ENCODE assay signal across 1 cellular context in the genomic region with DNA sequence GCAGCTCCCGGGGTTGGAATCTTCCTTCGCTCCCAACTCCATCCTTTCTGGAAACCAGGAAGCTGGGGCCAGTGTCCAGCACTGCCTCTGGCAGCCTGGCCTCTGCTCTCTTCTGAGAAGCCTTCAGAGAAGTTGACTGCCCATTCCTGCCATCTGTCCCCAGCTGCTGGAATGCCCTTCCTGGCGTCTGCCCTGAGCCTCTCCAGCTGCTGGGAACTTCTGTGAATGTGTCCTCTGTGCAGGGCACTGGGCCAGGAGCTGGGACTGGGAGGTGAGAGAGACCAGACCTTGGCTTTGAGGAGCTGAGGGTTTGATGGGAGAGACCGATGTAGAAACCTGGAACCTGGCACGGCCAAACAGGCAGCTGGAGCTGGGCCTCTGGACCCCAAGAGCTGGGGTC.
TF ChIP-seq lines count a peak whose summit lies in the region.

No MANE protein-coding gene starts in this region.

TF ChIP-seq in IMR-90, 13 proteins besides CTCF, POLR2A, EP300 and RAD21:
- TF ChIP-seq RCOR1 (IDR thresholded peaks at IDR 0.05; ENCODE audit: insufficient replicate concordance, low read length) = no peak
- TF ChIP-seq CEBPB (IDR thresholded peaks at IDR 0.05; ENCODE audit: low read depth, low read length) = no peak
- no peak for TF ChIP-seq MXI1 (IDR thresholded peaks at IDR 0.05; ENCODE audit: borderline replicate concordance, low read depth, low read length)
- TF ChIP-seq BHLHE40 (IDR thresholded peaks at IDR 0.05; ENCODE audit: low read depth, low read length) = no peak
- no peak for TF ChIP-seq MAZ (IDR thresholded peaks at IDR 0.05; ENCODE audit: borderline replicate concordance, low read depth, low read length)
- TF ChIP-seq NFE2L2 (IDR thresholded peaks at IDR 0.05; ENCODE audit: low read depth, low read length) = no peak
- no peak for TF ChIP-seq FOS (IDR thresholded peaks at IDR 0.05; ENCODE audit: low read depth, low read length)
- TF ChIP-seq, protein P1, sequence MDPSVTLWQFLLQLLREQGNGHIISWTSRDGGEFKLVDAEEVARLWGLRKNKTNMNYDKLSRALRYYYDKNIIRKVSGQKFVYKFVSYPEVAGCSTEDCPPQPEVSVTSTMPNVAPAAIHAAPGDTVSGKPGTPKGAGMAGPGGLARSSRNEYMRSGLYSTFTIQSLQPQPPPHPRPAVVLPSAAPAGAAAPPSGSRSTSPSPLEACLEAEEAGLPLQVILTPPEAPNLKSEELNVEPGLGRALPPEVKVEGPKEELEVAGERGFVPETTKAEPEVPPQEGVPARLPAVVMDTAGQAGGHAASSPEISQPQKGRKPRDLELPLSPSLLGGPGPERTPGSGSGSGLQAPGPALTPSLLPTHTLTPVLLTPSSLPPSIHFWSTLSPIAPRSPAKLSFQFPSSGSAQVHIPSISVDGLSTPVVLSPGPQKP (IDR thresholded peaks at IDR 0.05; ENCODE audit: borderline replicate concordance, low read depth, low read length) = no peak
- TF ChIP-seq, protein P2, sequence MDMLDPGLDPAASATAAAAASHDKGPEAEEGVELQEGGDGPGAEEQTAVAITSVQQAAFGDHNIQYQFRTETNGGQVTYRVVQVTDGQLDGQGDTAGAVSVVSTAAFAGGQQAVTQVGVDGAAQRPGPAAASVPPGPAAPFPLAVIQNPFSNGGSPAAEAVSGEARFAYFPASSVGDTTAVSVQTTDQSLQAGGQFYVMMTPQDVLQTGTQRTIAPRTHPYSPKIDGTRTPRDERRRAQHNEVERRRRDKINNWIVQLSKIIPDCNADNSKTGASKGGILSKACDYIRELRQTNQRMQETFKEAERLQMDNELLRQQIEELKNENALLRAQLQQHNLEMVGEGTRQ (IDR thresholded peaks at IDR 0.05; ENCODE audit: low read depth, low read length) = no peak
- TF ChIP-seq CHD1 (IDR thresholded peaks at IDR 0.05; ENCODE audit: low read depth, low read length) = no peak
- no peak for TF ChIP-seq RFX5 (IDR thresholded peaks at IDR 0.05; ENCODE audit: low read depth, low read length)
- TF ChIP-seq SMC3 (IDR thresholded peaks at IDR 0.05; ENCODE audit: low read depth, low read length) = no peak
